ENCODE assay signal across 9 cellular contexts in the genomic region with DNA sequence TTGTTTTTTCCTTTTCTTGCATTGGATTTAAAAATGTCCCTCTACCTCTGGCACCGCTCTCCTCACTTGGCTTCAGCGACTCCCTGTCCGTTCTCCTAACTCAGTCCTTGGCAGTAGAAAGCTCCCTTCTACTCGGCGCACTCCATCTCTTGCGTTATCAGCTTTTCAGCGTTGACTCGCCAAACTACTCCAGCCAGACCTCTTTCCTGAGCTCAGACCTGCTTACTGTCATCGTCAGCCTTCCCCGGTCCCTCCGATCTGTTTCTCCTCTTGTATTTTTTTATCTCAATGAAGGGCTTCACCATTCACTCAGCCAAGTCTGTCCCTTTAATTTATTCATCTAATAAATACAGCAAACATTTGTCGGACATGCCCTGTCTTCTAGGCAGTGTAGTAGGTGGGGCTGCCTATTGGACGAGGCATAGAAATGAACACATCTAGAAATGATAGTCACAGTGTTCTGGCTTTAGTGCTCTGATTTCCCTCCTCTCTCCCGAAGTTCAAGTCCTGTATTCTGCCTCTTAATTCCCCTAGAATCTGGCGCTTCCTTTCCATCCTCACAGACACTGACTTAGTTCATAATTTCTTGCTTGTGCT.
A peak's percentile ranks its signal among the peaks of the same experiment; 100 is the strongest.
DNase-seq lines count a peak whose midpoint lies in the region; ATAC-seq, FAIRE-seq and TF ChIP-seq lines count a peak whose summit lies in the region.
"Had no signal": no experiment of that assay in that cellular context is flagged by ENCODE, and none has a peak within 500 bp of the region (broad histone marks: within the 10 kb centered on the region; RNA-seq: fewer than 3 reads in every experiment).

No MANE protein-coding gene starts in this region.

- peak; percentile 36 for FAIRE-seq in HTR-8/SVneo (lab: Jason Lieb, UNC)
- FAIRE-seq: colon had no signal

- H3K9me3 ChIP-seq in neutrophil = no peaks in the 10 kb centered on the region

- no peak for TF ChIP-seq CTCF in fibroblast of pulmonary artery (IDR thresholded peaks at IDR 0.05; ENCODE audit: low read length, missing control alignments)
- TF ChIP-seq CTCF in neutrophil (IDR thresholded peaks at IDR 0.05) = no peak

- DNase-seq in activated CD8-positive, alpha-beta memory T cell treated with anti-CD3 and anti-CD28 coated beads, Interleukin-2, amount 50 U/mL, for 48 hours = peak; percentile 54
- DNase-seq in activated CD8-positive, alpha-beta memory T cell treated with anti-CD3 and anti-CD28 coated beads for 24 hours = no peak
- DNase-seq in HTR-8/SVneo (ENCODE audit: insufficient read length, low spot score) (peak; percentile 41), SW480 (ENCODE audit: low spot score) (peak; percentile 51), fibroblast of pulmonary artery (ENCODE audit: low read depth) (peak; percentile 51)

- no peaks in the 10 kb centered on the region for H3K36me3 ChIP-seq in neutrophil

- H3K4me1 ChIP-seq in neutrophil (ENCODE audit: control insufficient read depth in 1 of 2, insufficient read depth in 1 of 2, low read depth in 1 of 2, low read length in 1 of 2) = peaks cover 10 to 13% of the 10 kb centered on the region in 2 experiments

- H3K27me3 ChIP-seq in neutrophil = peaks cover 7% of the 10 kb centered on the region

- H3K4me3 ChIP-seq in fibroblast of pulmonary artery (replicated peaks; ENCODE audit: low read depth, low read length) = peak overlapping the region; percentile 84
- H3K4me3 ChIP-seq in neutrophil (ENCODE audit: low read depth in 1 of 2, low read length in 1 of 2) = peak overlapping the region; percentile 67 to 91

- peak overlapping the region; percentile 89 for H3K27ac ChIP-seq in neutrophil

- ATAC-seq in HG03520 (IDR thresholded peaks at IDR 0.05; ENCODE audit: unreplicated experiment) = no peak
- no peak for ATAC-seq in GM18870 (IDR thresholded peaks at IDR 0.05; ENCODE audit: unreplicated experiment)
